10 cellular contexts compared by ENCODE assay signal in genomic region chr12:122750781-122751515, GRCh38. TPM values are rescaled to one million over a fixed set of nuclear protein-coding genes. Genes with fewer than 3 reads are reported as not detected.
DNase-seq lines count a peak whose midpoint lies in the region; ATAC-seq, FAIRE-seq and TF ChIP-seq lines count a peak whose summit lies in the region.
"Not testable (repeated sequence)": the region's sequence is repeated elsewhere in the genome, so short reads cannot be mapped to it uniquely, and the experiment has no call there.
"Had no signal": no experiment of that assay in that cellular context is flagged by ENCODE, and none has a peak within 500 bp of the region (broad histone marks: within the 10 kb centered on the region; RNA-seq: fewer than 3 reads in every experiment).

No MANE protein-coding gene starts in this region.

- ATAC-seq in CD8-positive, alpha-beta T cell: not testable (repeated sequence)

- H3K36me3 ChIP-seq in CD8-positive, alpha-beta T cell (ENCODE audit: insufficient read depth, low read length): not testable (repeated sequence)
- H3K36me3 ChIP-seq in NT2/D1 (ENCODE audit: insufficient read depth, insufficient read length, low read length) (peaks cover 25% of the 10 kb centered on the region), kidney (ENCODE audit: control insufficient read depth in 1 of 2, insufficient read depth in 2 of 2, low read length in 2 of 2) (peaks cover 5 to 12% of the 10 kb centered on the region in 2 donors)

- not testable (repeated sequence) for FAIRE-seq in kidney (lab: Jason Lieb, UNC)

- H3K9me3 ChIP-seq in CD8-positive, alpha-beta T cell (ENCODE audit: low read length); NT2/D1 (ENCODE audit: insufficient read depth, low read length); kidney (ENCODE audit: control insufficient read depth in 1 of 2, low read length in 2 of 2): not testable (repeated sequence)

- POLR2A ChIA-PET in CD8-positive, alpha-beta T cell (lab: Charles Lee); activated CD4-positive, alpha-beta memory T cell treated with anti-CD3 and anti-CD28 coated beads, Interleukin-2, amount 10 ng/mL, durations not matched to agents 7 days and 5 days (lab: Charles Lee); MCF 10A (lab: Yijun Ruan, JAX): not testable (repeated sequence)

- peaks cover 33% of the 10 kb centered on the region for H3K4me1 Mint-ChIP-seq in CD8-positive, alpha-beta T cell (ENCODE audit: low read depth)
- peaks cover 36% of the 10 kb centered on the region for H3K4me1 Mint-ChIP-seq in activated CD4-positive, alpha-beta memory T cell treated with anti-CD3 and anti-CD28 coated beads, Interleukin-2, amount 10 ng/mL, durations not matched to agents 7 days and 5 days
- peaks cover 19% of the 10 kb centered on the region for H3K4me1 Mint-ChIP-seq in MCF 10A (ENCODE audit: insufficient read depth, unreplicated experiment)
- peaks cover 28% of the 10 kb centered on the region for H3K4me1 Mint-ChIP-seq in progenitor cell of endocrine pancreas (ENCODE audit: low read depth)

- BruUV-seq in MCF 10A (replicated peaks; lab: Mats Ljungman, UMichigan): not testable (repeated sequence)

- H3K4me3 ChIP-seq in CD8-positive, alpha-beta T cell (ENCODE audit: low read depth, low read length); kidney (ENCODE audit: low read length in 2 of 2): not testable (repeated sequence)
- H3K4me3 ChIP-seq in NT2/D1 (ENCODE audit: insufficient read length, low read depth): peak overlapping the region; percentile 45

- CTCF ChIA-PET in CD8-positive, alpha-beta T cell (lab: Charles Lee); activated CD4-positive, alpha-beta memory T cell treated with anti-CD3 and anti-CD28 coated beads, Interleukin-2, amount 10 ng/mL, durations not matched to agents 7 days and 5 days (lab: Charles Lee); MCF 10A (lab: Yijun Ruan, JAX): not testable (repeated sequence)

- not testable (repeated sequence) for H3K27ac ChIP-seq in CD8-positive, alpha-beta T cell (ENCODE audit: low read depth, low read length); kidney (ENCODE audit: low read depth in 2 of 2, low read length in 2 of 2)

- H3K36me3 Mint-ChIP-seq in CD8-positive, alpha-beta T cell: peaks cover 26% of the 10 kb centered on the region
- H3K36me3 Mint-ChIP-seq in activated CD4-positive, alpha-beta memory T cell treated with anti-CD3 and anti-CD28 coated beads, Interleukin-2, amount 10 ng/mL, durations not matched to agents 7 days and 5 days (ENCODE audit: low read depth): peaks cover 29% of the 10 kb centered on the region
- peaks cover 26% of the 10 kb centered on the region for H3K36me3 Mint-ChIP-seq in MCF 10A (ENCODE audit: insufficient read depth, unreplicated experiment)
- peaks cover 12% of the 10 kb centered on the region for H3K36me3 Mint-ChIP-seq in progenitor cell of endocrine pancreas (ENCODE audit: insufficient read depth)

- DNase-seq in CD8-positive, alpha-beta T cell; NT2/D1 (ENCODE audit: low read depth, low spot score); activated CD4-positive, alpha-beta memory T cell treated with anti-CD3 and anti-CD28 coated beads, Interleukin-2, amount 10 ng/mL, durations not matched to agents 7 days and 5 days; MCF 10A (ENCODE audit: unreplicated experiment); progenitor cell of endocrine pancreas (ENCODE audit: low spot score, unreplicated experiment): not testable (repeated sequence)
- peak; percentile 35 for DNase-seq in kidney

- not testable (repeated sequence) for H3K27me3 Mint-ChIP-seq in CD8-positive, alpha-beta T cell (ENCODE audit: low read depth); activated CD4-positive, alpha-beta memory T cell treated with anti-CD3 and anti-CD28 coated beads, Interleukin-2, amount 10 ng/mL, durations not matched to agents 7 days and 5 days; MCF 10A (ENCODE audit: insufficient read depth, unreplicated experiment); progenitor cell of endocrine pancreas

- H3K9ac ChIP-seq in NT2/D1 (ENCODE audit: insufficient read length, low read depth): peak overlapping the region; percentile 74
- H3K9ac ChIP-seq in kidney (ENCODE audit: low read length in 2 of 2): not testable (repeated sequence)

- H3K4me3 Mint-ChIP-seq in CD8-positive, alpha-beta T cell: peak overlapping the region; percentile 75
- H3K4me3 Mint-ChIP-seq in activated CD4-positive, alpha-beta memory T cell treated with anti-CD3 and anti-CD28 coated beads, Interleukin-2, amount 10 ng/mL, durations not matched to agents 7 days and 5 days: peak overlapping the region; percentile 86
- H3K4me3 Mint-ChIP-seq in MCF 10A (ENCODE audit: unreplicated experiment) (peak overlapping the region; percentile 91), progenitor cell of endocrine pancreas (ENCODE audit: low read depth) (peak overlapping the region; percentile 90)

- peak overlapping the region; percentile 64 for H3K27ac Mint-ChIP-seq in CD8-positive, alpha-beta T cell
- not testable (repeated sequence) for H3K27ac Mint-ChIP-seq in activated CD4-positive, alpha-beta memory T cell treated with anti-CD3 and anti-CD28 coated beads, Interleukin-2, amount 10 ng/mL, durations not matched to agents 7 days and 5 days; MCF 10A (ENCODE audit: low read depth, unreplicated experiment)
- H3K27ac Mint-ChIP-seq in progenitor cell of endocrine pancreas: peak overlapping the region; percentile 96

- not testable (repeated sequence) for TF ChIP-seq CTCF in CD8-positive, alpha-beta T cell (IDR thresholded peaks at IDR 0.05); MCF 10A (IDR thresholded peaks at IDR 0.05; ENCODE audit: unreplicated experiment); kidney (IDR thresholded peaks at IDR 0.05; ENCODE audit: borderline replicate concordance, extremely low read depth, insufficient read depth); progenitor cell of endocrine pancreas (IDR thresholded peaks at IDR 0.05; ENCODE audit: unreplicated experiment)

- H3K9me3 Mint-ChIP-seq in CD8-positive, alpha-beta T cell; activated CD4-positive, alpha-beta memory T cell treated with anti-CD3 and anti-CD28 coated beads, Interleukin-2, amount 10 ng/mL, durations not matched to agents 7 days and 5 days; MCF 10A (ENCODE audit: unreplicated experiment); progenitor cell of endocrine pancreas (ENCODE audit: low read depth): not testable (repeated sequence)

- intact Hi-C loops in CD8-positive, alpha-beta T cell (cut with DNase I, micrococcal nuclease): loop anchor here (5.0 to 10.0 kb wide), 4 partner anchors 526 to 1854 kb away; partner anchors contain the start of genes CCDC92 (in 2 of the 2), ZNF664 (in 2 of the 2), DDX55 (in 1 of the 2) and DIABLO (in 1 of the 2)
- intact Hi-C loops in MCF 10A (cut with micrococcal nuclease): loop anchor here (5.0 to 10.0 kb wide), 2 partner anchors 201 to 226 kb away; partner anchors contain the start of genes KNTC1 and RSRC2
- intact Hi-C loops in kidney (cut with DNase I): not testable (repeated sequence)

- H3K4me1 ChIP-seq in CD8-positive, alpha-beta T cell (ENCODE audit: insufficient read depth, low read length): peaks cover 23% of the 10 kb centered on the region
- H3K4me1 ChIP-seq in NT2/D1 (ENCODE audit: insufficient read depth, insufficient read length); kidney (ENCODE audit: control insufficient read depth in 1 of 2, insufficient read depth in 1 of 2, low read depth in 1 of 2, low read length in 2 of 2): not testable (repeated sequence)

- not testable (repeated sequence) for H3K27me3 ChIP-seq in CD8-positive, alpha-beta T cell (ENCODE audit: insufficient read depth, low read length); NT2/D1 (ENCODE audit: insufficient read depth, insufficient read length)

RNA-seq across cellular contexts. Expression of gene DENR, which starts 1.7 kb away (rescaled TPM):
- 10 to 100 TPM; 27.8 to 29.7 TPM for total RNA-seq in CD8-positive, alpha-beta T cell
- 10 to 100 TPM; 52.5 to 55.9 TPM for total RNA-seq in activated CD4-positive, alpha-beta memory T cell treated with anti-CD3 and anti-CD28 coated beads, Interleukin-2, amount 10 ng/mL, durations not matched to agents 7 days and 5 days
- total RNA-seq in MCF 10A (2022) (87.9 and 104 TPM in 2 replicates), kidney (35.7 TPM), progenitor cell of endocrine pancreas (67.8 and 68.4 TPM in 2 replicates)
- polyA plus RNA-seq in kidney (ENCODE audit: insufficient read depth, low read depth, low replicate concordance): 31.5 TPM

RNA-seq across cellular contexts. Expression of gene HCAR1, which starts 20.3 kb away (rescaled TPM):
- total RNA-seq in CD8-positive, alpha-beta T cell: not detected
- under 1 TPM; 0.28 to 0.30 TPM for total RNA-seq in activated CD4-positive, alpha-beta memory T cell treated with anti-CD3 and anti-CD28 coated beads, Interleukin-2, amount 10 ng/mL, durations not matched to agents 7 days and 5 days
- total RNA-seq in MCF 10A (2022): not detected in 2 replicates
- 0.72 TPM for total RNA-seq in kidney
- 0.99 TPM for polyA plus RNA-seq in kidney (ENCODE audit: insufficient read depth, low read depth, low replicate concordance)
- 0.22 and 0.62 TPM in 2 replicates for total RNA-seq in progenitor cell of endocrine pancreas
- total RNA-seq: left lobe of liver, LHCN-M2 had no signal

RNA-seq across cellular contexts. Expression of gene CCDC62, which starts 23.4 kb away (rescaled TPM):
- 1 to 10 TPM; 1.0 to 2.4 TPM for total RNA-seq in CD8-positive, alpha-beta T cell
- under 1 TPM; 0.40 to 0.48 TPM for total RNA-seq in activated CD4-positive, alpha-beta memory T cell treated with anti-CD3 and anti-CD28 coated beads, Interleukin-2, amount 10 ng/mL, durations not matched to agents 7 days and 5 days
- total RNA-seq in MCF 10A (2022) (0.51 and 0.81 TPM in 2 replicates), kidney (0.22 TPM), progenitor cell of endocrine pancreas (0.80 and 0.81 TPM in 2 replicates)
- not detected for polyA plus RNA-seq in kidney (ENCODE audit: insufficient read depth, low read depth, low replicate concordance)

RNA-seq across cellular contexts. Expression of gene HCAR3, which starts 34.3 kb away (rescaled TPM):
- total RNA-seq in CD8-positive, alpha-beta T cell: not detected
- not detected for total RNA-seq in activated CD4-positive, alpha-beta memory T cell treated with anti-CD3 and anti-CD28 coated beads, Interleukin-2, amount 10 ng/mL, durations not matched to agents 7 days and 5 days
- not detected in 2 replicates for total RNA-seq in MCF 10A (2022)
- total RNA-seq in kidney: not detected
- not detected for polyA plus RNA-seq in kidney (ENCODE audit: insufficient read depth, low read depth, low replicate concordance)
- total RNA-seq in progenitor cell of endocrine pancreas: not detected in 2 replicates
- total RNA-seq: left lobe of liver, LHCN-M2, RPMI7951, uterus had no signal

RNA-seq across cellular contexts. Expression of gene HCAR2, which starts 47.8 kb away (rescaled TPM):
- not detected for total RNA-seq in CD8-positive, alpha-beta T cell
- total RNA-seq in activated CD4-positive, alpha-beta memory T cell treated with anti-CD3 and anti-CD28 coated beads, Interleukin-2, amount 10 ng/mL, durations not matched to agents 7 days and 5 days: not detected
- total RNA-seq in MCF 10A (2022) (0.19 TPM in 1 of 2 replicates, not detected in the other), kidney (not detected), progenitor cell of endocrine pancreas (0.67 and 1.5 TPM in 2 replicates)
- not detected for polyA plus RNA-seq in kidney (ENCODE audit: insufficient read depth, low read depth, low replicate concordance)
- total RNA-seq: left lobe of liver, LHCN-M2, RPMI7951, uterus had no signal
